In the genomic region with DNA sequence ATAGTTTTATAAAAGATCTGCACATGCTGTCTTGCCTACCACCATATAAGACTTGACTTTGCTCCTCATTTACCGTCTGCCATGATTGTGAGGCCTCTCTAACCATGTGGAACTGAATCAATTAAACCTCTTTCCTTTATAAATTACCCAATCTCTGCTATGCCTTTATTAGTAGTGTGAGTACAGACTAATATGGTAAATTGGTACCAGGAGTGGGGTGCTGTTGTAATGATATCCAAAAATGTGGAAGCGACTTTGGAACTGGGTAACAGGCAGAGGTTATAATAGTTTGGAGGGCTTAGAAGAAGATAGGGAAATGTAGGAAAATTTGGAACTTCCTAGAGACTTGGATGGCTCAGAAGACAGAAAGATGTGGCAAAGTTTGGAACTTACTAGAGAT, we compare ENCODE assay signal across 8 cellular contexts.
"Had no signal": no experiment of that assay in that cellular context is flagged by ENCODE, and none has a peak within 500 bp of the region (broad histone marks: within the 10 kb centered on the region; RNA-seq: fewer than 3 reads in every experiment).

No MANE protein-coding gene starts in this region.

- H3K4me3 Mint-ChIP-seq: IgD-negative memory B cell had no signal

- H3K9ac ChIP-seq: KMS-11 had no signal

- H3K27me3 Mint-ChIP-seq: IgD-negative memory B cell had no signal

- H3K27ac Mint-ChIP-seq: IgD-negative memory B cell had no signal

- H3K4me1 Mint-ChIP-seq: IgD-negative memory B cell had no signal

- FAIRE-seq: HepG2, HTR-8/SVneo had no signal

- DNase-seq: IMR-90, KBM-7, KG1 had no signal

- ATAC-seq: HepG2 had no signal

- H3K4me2 ChIP-seq: KMS-11 had no signal

- H3K36me3 Mint-ChIP-seq: IgD-negative memory B cell had no signal

- H3K27ac ChIP-seq: HL-60, KMS-11 had no signal
